Comparison of ENCODE assay signal across 20 cellular contexts in genomic region chr2:788227-789032, GRCh38.
A peak's percentile ranks its signal among the peaks of the same experiment; 100 is the strongest.
DNase-seq lines count a peak whose midpoint lies in the region; ATAC-seq, FAIRE-seq and TF ChIP-seq lines count a peak whose summit lies in the region.
"Had no signal": no experiment of that assay in that cellular context is flagged by ENCODE, and none has a peak within 500 bp of the region (broad histone marks: within the 10 kb centered on the region; RNA-seq: fewer than 3 reads in every experiment).

No MANE protein-coding gene starts in this region.

- no peak overlapping the region for H3K9ac ChIP-seq in kidney (ENCODE audit: low read length in 2 of 2)
- H3K9ac ChIP-seq: GM23248 had no signal

- H3K27ac Mint-ChIP-seq in neural crest cell (ENCODE audit: unreplicated experiment), result peak overlapping the region; percentile 58
- peak overlapping the region; percentile 9 for H3K27ac Mint-ChIP-seq in stimulated activated naive B cell treated with anti-CD40 and anti-IgM and Interleukin-4, amounts not matched to agents 10 μg/mL and 1 μg/mL and 100 μg/mL, for 72 hours
- H3K27ac Mint-ChIP-seq: CD4-positive, CD25-positive, alpha-beta regulatory T cell; CD8-positive, alpha-beta T cell had no signal

- intact Hi-C loops in heart left ventricle (cut with DNase I), result no loop called here
- intact Hi-C loops in esophagus muscularis mucosa (cut with DNase I), result no loop called here
- intact Hi-C loops in kidney (cut with DNase I), result no loop called here

- DNase-seq in right atrium auricular region (ENCODE audit: low spot score), result peak; percentile 44
- no peak for DNase-seq in heart left ventricle
- peak; percentile 82 for DNase-seq in esophagus muscularis mucosa (ENCODE audit: extremely low spot score)
- DNase-seq in neural crest cell (ENCODE audit: low read depth, low spot score), result no peak
- DNase-seq in stimulated activated naive B cell treated with anti-CD40 and anti-IgM and Interleukin-4, amounts not matched to agents 10 μg/mL and 1 μg/mL and 100 μg/mL, for 72 hours, result no peak
- DNase-seq in kidney, result no peak
- DNase-seq in activated CD4-positive, alpha-beta T cell treated with anti-CD3 and anti-CD28 coated beads, Interleukin-2, amount 50 U/mL, for 48 hours, result no peak
- DNase-seq: Caco-2; CD4-positive, CD25-positive, alpha-beta regulatory T cell; CD8-positive, alpha-beta T cell; DMS153; DND-41; GM23248; H7; HCEC 1CT had no signal

- H3K27me3 ChIP-seq in right atrium auricular region, result no peaks in the 10 kb centered on the region
- no peaks in the 10 kb centered on the region for H3K27me3 ChIP-seq in heart left ventricle
- H3K27me3 ChIP-seq in esophagus muscularis mucosa, result no peaks in the 10 kb centered on the region

- H3K4me3 Mint-ChIP-seq in neural crest cell, result no peak overlapping the region
- no peak overlapping the region for H3K4me3 Mint-ChIP-seq in stimulated activated naive B cell treated with anti-CD40 and anti-IgM and Interleukin-4, amounts not matched to agents 10 μg/mL and 1 μg/mL and 100 μg/mL, for 72 hours
- H3K4me3 Mint-ChIP-seq: CD4-positive, CD25-positive, alpha-beta regulatory T cell; CD8-positive, alpha-beta T cell had no signal

- no peaks in the 10 kb centered on the region for H3K36me3 ChIP-seq in right atrium auricular region
- no peaks in the 10 kb centered on the region for H3K36me3 ChIP-seq in heart left ventricle
- no peaks in the 10 kb centered on the region for H3K36me3 ChIP-seq in esophagus muscularis mucosa
- no peaks in the 10 kb centered on the region for H3K36me3 ChIP-seq in kidney (ENCODE audit: control insufficient read depth in 1 of 2, insufficient read depth in 2 of 2, low read length in 2 of 2)

- H3K27ac ChIP-seq in right atrium auricular region (no peak overlapping the region), heart left ventricle (no peak overlapping the region), esophagus muscularis mucosa (replicated peaks in 1 of 4) (no peak overlapping the region), kidney (ENCODE audit: low read depth in 2 of 2, low read length in 2 of 2) (no peak overlapping the region)
- H3K27ac ChIP-seq: C4-2B, GM23248 had no signal

- no peaks in the 10 kb centered on the region for H3K4me1 ChIP-seq in right atrium auricular region
- H3K4me1 ChIP-seq in heart left ventricle, result no peaks in the 10 kb centered on the region
- no peaks in the 10 kb centered on the region for H3K4me1 ChIP-seq in esophagus muscularis mucosa
- no peaks in the 10 kb centered on the region for H3K4me1 ChIP-seq in kidney (ENCODE audit: control insufficient read depth in 1 of 2, insufficient read depth in 1 of 2, low read depth in 1 of 2, low read length in 2 of 2)
- H3K4me1 ChIP-seq: Caco-2 had no signal

- no peak for TF ChIP-seq EP300 in esophagus muscularis mucosa (IDR thresholded peaks at IDR 0.05)

- H3K9me3 ChIP-seq in right atrium auricular region (no peaks in the 10 kb centered on the region), heart left ventricle (no peaks in the 10 kb centered on the region), esophagus muscularis mucosa (peaks cover 0 to 2% (median 0%) of the 10 kb centered on the region in 4 donors), kidney (ENCODE audit: control insufficient read depth in 1 of 2, low read length in 2 of 2) (no peaks in the 10 kb centered on the region)

- TF ChIP-seq CTCF in right atrium auricular region (IDR thresholded peaks at IDR 0.05), result no peak
- TF ChIP-seq CTCF in heart left ventricle (IDR thresholded peaks at IDR 0.05), result no peak
- TF ChIP-seq CTCF in esophagus muscularis mucosa (IDR thresholded peaks at IDR 0.05), result no peak
- TF ChIP-seq CTCF in neural crest cell (conservative IDR thresholded peaks at IDR 0.05), result no peak
- no peak for TF ChIP-seq CTCF in kidney (IDR thresholded peaks at IDR 0.05; ENCODE audit: borderline replicate concordance, extremely low read depth, insufficient read depth)

- no peaks in the 10 kb centered on the region for H3K36me3 Mint-ChIP-seq in neural crest cell (ENCODE audit: low read depth)
- peaks cover 3 to 7% of the 10 kb centered on the region in 2 donors for H3K36me3 Mint-ChIP-seq in stimulated activated naive B cell treated with anti-CD40 and anti-IgM and Interleukin-4, amounts not matched to agents 10 μg/mL and 1 μg/mL and 100 μg/mL, for 72 hours
- H3K36me3 Mint-ChIP-seq: CD8-positive, alpha-beta T cell had no signal

- H3K27me3 Mint-ChIP-seq in neural crest cell (ENCODE audit: low read depth), result no peaks in the 10 kb centered on the region
- H3K27me3 Mint-ChIP-seq in stimulated activated naive B cell treated with anti-CD40 and anti-IgM and Interleukin-4, amounts not matched to agents 10 μg/mL and 1 μg/mL and 100 μg/mL, for 72 hours, result peaks cover 0 to 10% of the 10 kb centered on the region in 2 donors

- H3K4me3 ChIP-seq in right atrium auricular region, result no peak overlapping the region
- H3K4me3 ChIP-seq in heart left ventricle, result no peak overlapping the region
- no peak overlapping the region for H3K4me3 ChIP-seq in esophagus muscularis mucosa
- H3K4me3 ChIP-seq in kidney (ENCODE audit: low read length in 2 of 2), result no peak overlapping the region
- H3K4me3 ChIP-seq: GM23248 had no signal

- no peak for FAIRE-seq in kidney (lab: Jason Lieb, UNC)
- FAIRE-seq: G401.6, GM12892, H1 had no signal

- no peaks in the 10 kb centered on the region for H3K4me1 Mint-ChIP-seq in neural crest cell
- H3K4me1 Mint-ChIP-seq in stimulated activated naive B cell treated with anti-CD40 and anti-IgM and Interleukin-4, amounts not matched to agents 10 μg/mL and 1 μg/mL and 100 μg/mL, for 72 hours, result no peaks in the 10 kb centered on the region

- TF ChIP-seq POLR2A in heart left ventricle (IDR thresholded peaks at IDR 0.05), result no peak
- TF ChIP-seq POLR2A in esophagus muscularis mucosa (IDR thresholded peaks at IDR 0.05; ENCODE audit: low read depth), result no peak

- peaks cover 5% of the 10 kb centered on the region for H3K9me3 Mint-ChIP-seq in neural crest cell
- peaks cover 7 to 11% of the 10 kb centered on the region in 2 donors for H3K9me3 Mint-ChIP-seq in stimulated activated naive B cell treated with anti-CD40 and anti-IgM and Interleukin-4, amounts not matched to agents 10 μg/mL and 1 μg/mL and 100 μg/mL, for 72 hours
- H3K9me3 Mint-ChIP-seq: CD4-positive, CD25-positive, alpha-beta regulatory T cell; CD8-positive, alpha-beta T cell had no signal

- 91 to 93% (median 92%) methylated on average over 15 to 17 of the region's 17 CpGs for WGBS in heart left ventricle, 4 donors
- 83% methylated on average over 10 of the region's 17 CpGs for WGBS in esophagus muscularis mucosa

- no peak for ATAC-seq in heart left ventricle
- no peak for ATAC-seq in stimulated activated naive B cell treated with anti-CD40 and anti-IgM and Interleukin-4, amounts not matched to agents 10 μg/mL and 1 μg/mL and 100 μg/mL, for 72 hours (replicated peaks)
- no peak for ATAC-seq in GM21825 (IDR thresholded peaks at IDR 0.05; ENCODE audit: unreplicated experiment)
- ATAC-seq: CD8-positive, alpha-beta T cell had no signal

Comparison
In these comparisons a context has a peak if more than half of its experiments do, and no peak if none do; other contexts are left out.
1. DNase-seq: peak in right atrium auricular region (single experiment) and esophagus muscularis mucosa (single experiment); none in heart left ventricle (0 of 5), neural crest cell (single experiment), stimulated activated naive B cell treated with anti-CD40 and anti-IgM and Interleukin-4, amounts not matched to agents 10 μg/mL and 1 μg/mL and 100 μg/mL, for 72 hours (single experiment), kidney (single experiment) and activated CD4-positive, alpha-beta T cell treated with anti-CD3 and anti-CD28 coated beads, Interleukin-2, amount 50 U/mL, for 48 hours (0 of 2).